In genomic region chr3:146384786-146385185, GRCh38 we compare ENCODE assay signal across 31 cellular contexts.
"Had no signal": no experiment of that assay in that cellular context is flagged by ENCODE, and none has a peak within 500 bp of the region (broad histone marks: within the 10 kb centered on the region; RNA-seq: fewer than 3 reads in every experiment).

No MANE protein-coding gene starts in this region.

- H3K27ac ChIP-seq: ascending aorta, cardiac muscle cell, VCaP had no signal

- H3K4me3 ChIP-seq: ascending aorta, cardiac muscle cell had no signal

- ATAC-seq: activated CD8-positive, alpha-beta T cell treated with anti-CD3 and anti-CD28 coated beads for 36 hours; activated naive CD8-positive, alpha-beta T cell treated with anti-CD3 and anti-CD28 coated beads, Interleukin-2, amount 50 U/mL, for 24 hours; activated T-cell treated with anti-CD3 and anti-CD28 coated beads, Interleukin-2, amount 50 U/mL, for 4 hours; activated T-cell treated with anti-CD3 and anti-CD28 coated beads, Interleukin-2, amount 50 U/mL, for 72 hours; activated T-helper 17 cell treated with anti-CD3 and anti-CD28 coated beads, Interleukin-2, amount 50 U/mL, for 72 hours had no signal

- DNase-seq: activated B cell treated with CpG ODN at 0.5 μM for 24 hours; activated CD4-positive, alpha-beta memory T cell treated with anti-CD3 and anti-CD28 coated beads for 36 hours; activated CD4-positive, alpha-beta T cell treated with anti-CD3 and anti-CD28 coated beads for 4 hours; activated CD4-positive, alpha-beta T cell treated with anti-CD3 and anti-CD28 coated beads, Interleukin-2, amount 10 ng/mL, durations not matched to agents 24 days and 14 days; activated CD4-positive, alpha-beta T cell treated with anti-CD3 and anti-CD28 coated beads, Interleukin-2, amount 50 U/mL, for 1 hour; activated CD4-positive, alpha-beta T cell treated with anti-CD3 and anti-CD28 coated beads, Interleukin-2, amount 50 U/mL, for 4 hours; activated CD4-positive, CD25-positive, alpha-beta regulatory T cell treated with anti-CD3 and anti-CD28 coated beads, Interleukin-2, amount 50 U/mL, for 72 hours; activated CD8-positive, alpha-beta memory T cell treated with anti-CD3 and anti-CD28 coated beads, Interleukin-2, amount 50 U/mL, for 4 hours; activated CD8-positive, alpha-beta T cell treated with anti-CD3 and anti-CD28 coated beads for 36 hours; activated effector memory CD4-positive, alpha-beta T cell treated with anti-CD3 and anti-CD28 coated beads, Interleukin-2, amount 50 U/mL, for 16 hours; activated gamma-delta T cell treated with Interleukin-2 at 50 U/mL for 16 hours; activated naive CD4-positive, alpha-beta T cell; activated naive CD4-positive, alpha-beta T cell treated with anti-CD3 and anti-CD28 coated beads, Interleukin-2, amount 10 ng/mL, durations not matched to agents 7 days and 5 days; activated naive CD8-positive, alpha-beta T cell treated with anti-CD3 and anti-CD28 coated beads, Interleukin-2, amount 10 ng/mL, durations not matched to agents 7 days and 5 days; activated naive CD8-positive, alpha-beta T cell treated with anti-CD3 and anti-CD28 coated beads, Interleukin-2, amount 50 U/mL, for 24 hours; activated T-cell treated with anti-CD3 and anti-CD28 coated beads for 4 hours; activated T-cell treated with anti-CD3 and anti-CD28 coated beads, Interleukin-2, amount 50 U/mL, for 1 hour; activated T-cell treated with anti-CD3 and anti-CD28 coated beads, Interleukin-2, amount 50 U/mL, for 4 hours; activated T-cell treated with anti-CD3 and anti-CD28 coated beads, Interleukin-2, amount 50 U/mL, for 72 hours; amygdala; anterior cingulate cortex; caudate nucleus; cerebellar nuclear complex; T-helper 2 cell; T-helper 9 cell had no signal

- H3K9me3 ChIP-seq: ascending aorta had no signal

- H3K4me1 ChIP-seq: ascending aorta had no signal

- FAIRE-seq: bronchial epithelial cell, TTC549 had no signal
